ENCODE assay signal across 8 cellular contexts in genomic region chr12:1630081-1630826, GRCh38. TPM values are rescaled to one million over a fixed set of nuclear protein-coding genes. Genes with fewer than 3 reads are reported as not detected.
A peak's percentile ranks its signal among the peaks of the same experiment; 100 is the strongest.
DNase-seq lines count a peak whose midpoint lies in the region; ATAC-seq, FAIRE-seq and TF ChIP-seq lines count a peak whose summit lies in the region.

No MANE protein-coding gene starts in this region.

- POLR2A ChIA-PET in activated CD8-positive, alpha-beta T cell treated with anti-CD3 and anti-CD28 coated beads for 36 hours (lab: Charles Lee), result interaction anchor here (0.6 to 1.6 kb wide), 3 partner anchors 9 to 309 kb away, joined by 3 to 4 read pairs (median 3); no protein-coding TSS in a partner anchor

- peak; percentile 30 for DNase-seq in Caki2 (ENCODE audit: low read depth)
- DNase-seq in LHCN-M2 (ENCODE audit: low read depth), result peak; percentile 32
- peak; percentile 27 for DNase-seq in activated CD8-positive, alpha-beta T cell treated with anti-CD3 and anti-CD28 coated beads for 36 hours
- peak; percentile 51 for DNase-seq in fibroblast of gingiva (ENCODE audit: low read depth)
- DNase-seq in natural killer cell, result no peak
- DNase-seq in H54 (ENCODE audit: insufficient read length, low spot score), result no peak
- DNase-seq in kidney glomerular epithelial cell (lab: John Stamatoyannopoulos, UW), result no peak

- H3K4me3 Mint-ChIP-seq in activated CD8-positive, alpha-beta T cell treated with anti-CD3 and anti-CD28 coated beads for 36 hours, result peak overlapping the region; percentile 54
- peak overlapping the region; percentile 13 for H3K4me3 Mint-ChIP-seq in natural killer cell

- no peaks in the 10 kb centered on the region for H3K36me3 Mint-ChIP-seq in activated CD8-positive, alpha-beta T cell treated with anti-CD3 and anti-CD28 coated beads for 36 hours (ENCODE audit: low read depth)
- no peaks in the 10 kb centered on the region for H3K36me3 Mint-ChIP-seq in natural killer cell

- no peak for TF ChIP-seq POLR2A in H54 (IDR thresholded peaks at IDR 0.05; ENCODE audit: low read depth, low read length)

- CTCF ChIA-PET in activated CD8-positive, alpha-beta T cell treated with anti-CD3 and anti-CD28 coated beads for 36 hours (lab: Charles Lee), result interaction anchor here (0.6 to 9.0 kb wide), 10 partner anchors 9 to 512 kb away, joined by 3 to 135 read pairs (median 4); no protein-coding TSS in a partner anchor

- peaks cover 56% of the 10 kb centered on the region for H3K27me3 Mint-ChIP-seq in activated CD8-positive, alpha-beta T cell treated with anti-CD3 and anti-CD28 coated beads for 36 hours
- H3K27me3 Mint-ChIP-seq in natural killer cell (ENCODE audit: low read depth in 2 of 2), result peaks cover 44 to 69% of the 10 kb centered on the region in 2 donors

- no peaks in the 10 kb centered on the region for H3K9me3 Mint-ChIP-seq in activated CD8-positive, alpha-beta T cell treated with anti-CD3 and anti-CD28 coated beads for 36 hours
- H3K9me3 Mint-ChIP-seq in natural killer cell, result no peaks in the 10 kb centered on the region

- FAIRE-seq in H54 (lab: Jason Lieb, UNC), result no peak

- in situ Hi-C loops in Caki2 (cut with HindIII; ENCODE audit: low pct_unique_long_range_greater_than_20kb, low sequenced_read_pairs), result no loop called here

- ATAC-seq in activated CD8-positive, alpha-beta T cell treated with anti-CD3 and anti-CD28 coated beads for 36 hours, result peak; percentile 58
- ATAC-seq in natural killer cell (peak; percentile 38 to 52 (median 40)), GM21786 (IDR thresholded peaks at IDR 0.05; ENCODE audit: unreplicated experiment) (no peak)

- TF ChIP-seq CTCF in activated CD8-positive, alpha-beta T cell treated with anti-CD3 and anti-CD28 coated beads for 36 hours (IDR thresholded peaks at IDR 0.05), result peak; percentile 22
- no peak for TF ChIP-seq CTCF in natural killer cell (IDR thresholded peaks at IDR 0.05)

- intact Hi-C loops in activated CD8-positive, alpha-beta T cell treated with anti-CD3 and anti-CD28 coated beads for 36 hours (cut with micrococcal nuclease), result loop anchor here (5.0 kb wide), 1 partner anchor 307 kb away; no protein-coding TSS in a partner anchor
- intact Hi-C loops in natural killer cell (cut with micrococcal nuclease), result no loop called here

- H3K4me1 Mint-ChIP-seq in activated CD8-positive, alpha-beta T cell treated with anti-CD3 and anti-CD28 coated beads for 36 hours (ENCODE audit: low read depth), result peaks cover 14% of the 10 kb centered on the region
- peaks cover 4 to 22% of the 10 kb centered on the region in 2 donors for H3K4me1 Mint-ChIP-seq in natural killer cell

- H3K27ac Mint-ChIP-seq in activated CD8-positive, alpha-beta T cell treated with anti-CD3 and anti-CD28 coated beads for 36 hours, result no peak overlapping the region
- H3K27ac Mint-ChIP-seq in natural killer cell, result no peak overlapping the region

RNA-seq across cellular contexts. Expression of gene WNT5B, which starts 1.2 kb away (rescaled TPM):
- 4.9 and 9.2 TPM in 2 replicates for total RNA-seq in Caki2 (2014; rRNA removed; shearing (Covaris generic); ENCODE audit: low replicate concordance)
- total RNA-seq in LHCN-M2 (2014; rRNA removed) (29.9 and 50.9 TPM in 2 replicates), natural killer cell (not detected)
- 45.9 TPM for polyA plus RNA-seq in LHCN-M2 (2012)
- not detected for total RNA-seq in activated CD8-positive, alpha-beta T cell treated with anti-CD3 and anti-CD28 coated beads for 36 hours

RNA-seq across cellular contexts. Expression of gene FBXL14, which starts 35.9 kb away (rescaled TPM):
- 11.9 and 16.2 TPM in 2 replicates for total RNA-seq in Caki2 (2014; rRNA removed; shearing (Covaris generic); ENCODE audit: low replicate concordance)
- 14.4 and 17.2 TPM in 2 replicates for total RNA-seq in LHCN-M2 (2014; rRNA removed)
- 5.9 TPM for polyA plus RNA-seq in LHCN-M2 (2012)
- 10 to 100 TPM; 23.3 to 25.1 TPM for total RNA-seq in activated CD8-positive, alpha-beta T cell treated with anti-CD3 and anti-CD28 coated beads for 36 hours
- 10 to 100 TPM; 18.7 to 24.9 (median 22.8) TPM for total RNA-seq in natural killer cell

Comparison
In these comparisons a context has a peak if more than half of its experiments do, and no peak if none do; other contexts are left out.
1. DNase-seq: peak in Caki2 (single experiment), LHCN-M2 (single experiment), activated CD8-positive, alpha-beta T cell treated with anti-CD3 and anti-CD28 coated beads for 36 hours (single experiment) and fibroblast of gingiva (single experiment); none in natural killer cell (single experiment), H54 (single experiment) and kidney glomerular epithelial cell (single experiment).